In the genomic region with DNA sequence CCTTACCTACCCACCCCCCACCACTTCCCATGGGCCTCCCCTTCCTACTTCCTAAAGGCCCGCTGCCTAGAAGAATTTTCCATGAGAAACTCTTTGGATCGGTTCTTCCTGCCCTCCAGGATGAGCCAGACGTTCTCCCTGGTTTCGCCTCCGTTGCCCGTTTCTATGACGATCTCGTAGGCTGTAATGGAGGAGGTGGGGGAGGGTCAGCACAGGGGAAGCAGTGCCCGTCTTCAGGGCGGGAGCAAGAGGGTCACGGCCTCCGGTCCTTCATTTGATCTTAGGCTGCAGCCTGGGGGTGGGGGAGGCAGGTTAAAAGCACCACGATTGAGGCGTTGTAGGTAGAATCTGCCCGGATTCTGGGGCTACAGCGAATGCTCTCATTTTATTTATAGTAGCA, we compare ENCODE assay signal across 26 cellular contexts.
"Had no signal": no experiment of that assay in that cellular context is flagged by ENCODE, and none has a peak within 500 bp of the region (broad histone marks: within the 10 kb centered on the region; RNA-seq: fewer than 3 reads in every experiment).

No MANE protein-coding gene starts in this region.

- ATAC-seq: activated CD8-positive, alpha-beta memory T cell treated with anti-CD3 and anti-CD28 coated beads, Interleukin-2, amount 10 ng/mL, durations not matched to agents 7 days and 5 days; activated CD8-positive, alpha-beta T cell treated with anti-CD3 and anti-CD28 coated beads for 36 hours; effector memory CD8-positive, alpha-beta T cell; left lung; naive thymus-derived CD8-positive, alpha-beta T cell; sciatic nerve; stimulated activated memory B cell treated with anti-CD40 and anti-IgM and Interleukin-4, amounts not matched to agents 10 μg/mL and 1 μg/mL and 100 μg/mL, for 72 hours; T-cell had no signal

- H3K27me3 ChIP-seq: esophagus muscularis mucosa, left lung, ovary, uterus had no signal

- H3K36me3 ChIP-seq: esophagus muscularis mucosa, left lung, ovary, stomach, suprapubic skin, tibial nerve, uterus had no signal

- DNase-seq: activated CD4-positive, alpha-beta T cell treated with anti-CD3 and anti-CD28 coated beads, Interleukin-2, amount 10 ng/mL, durations not matched to agents 7 days and 5 days; activated CD4-positive, CD25-positive, alpha-beta regulatory T cell treated with anti-CD3 and anti-CD28 coated beads, Interleukin-2, amount 50 U/mL, for 72 hours; activated CD8-positive, alpha-beta memory T cell treated with anti-CD3 and anti-CD28 coated beads, Interleukin-2, amount 10 ng/mL, durations not matched to agents 7 days and 5 days; activated CD8-positive, alpha-beta T cell treated with anti-CD3 and anti-CD28 coated beads for 36 hours; activated gamma-delta T cell treated with Interleukin-2 at 50 U/mL for 16 hours; aorta; central memory CD4-positive, alpha-beta T cell; effector memory CD8-positive, alpha-beta T cell; glutamatergic neuron; hippocampal formation; immature natural killer cell; left lung; naive thymus-derived CD8-positive, alpha-beta T cell; ovary; small intestine; stimulated activated CD4-positive, alpha-beta T cell treated with anti-CD3 and anti-CD28 coated beads, Interleukin-2, amount 100 ng/mL, for 24 hours; stomach; T-cell; uterus had no signal

- H3K9me3 ChIP-seq: neutrophil, ovary, suprapubic skin, uterus had no signal

- H3K27ac ChIP-seq: esophagus muscularis mucosa, left lung, neutrophil, ovary, stomach, suprapubic skin, tibial nerve, uterus, VCaP had no signal

- H3K4me3 ChIP-seq: esophagus muscularis mucosa, left lung, ovary, stomach, suprapubic skin, tibial nerve, uterus had no signal

- H3K4me1 ChIP-seq: left lung, stomach, uterus had no signal
